ENCODE assay signal across 11 cellular contexts in the genomic region with DNA sequence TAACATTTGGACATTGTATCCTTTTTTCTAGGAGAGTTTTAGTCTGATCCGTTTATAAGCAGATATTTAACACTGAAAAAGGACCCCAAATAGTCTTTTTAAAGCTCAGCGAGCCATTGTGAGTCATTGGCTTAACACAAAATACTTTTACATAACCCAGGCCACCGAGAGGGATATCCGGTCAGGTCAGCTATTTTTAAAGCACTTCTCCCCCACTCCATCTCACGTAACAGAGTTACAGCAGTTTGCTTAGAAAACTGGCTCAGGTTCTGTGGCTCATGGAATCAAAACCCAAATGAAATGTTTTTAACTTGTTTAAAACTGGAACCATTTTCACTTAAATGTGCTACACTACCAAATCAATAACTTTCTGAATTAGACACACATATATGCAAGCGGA. TPM values are rescaled to one million over a fixed set of nuclear protein-coding genes. Genes with fewer than 3 reads are reported as not detected.
DNase-seq lines count a peak whose midpoint lies in the region; ATAC-seq and TF ChIP-seq lines count a peak whose summit lies in the region.
"Had no signal": no experiment of that assay in that cellular context is flagged by ENCODE, and none has a peak within 500 bp of the region (broad histone marks: within the 10 kb centered on the region; RNA-seq: fewer than 3 reads in every experiment).

No MANE protein-coding gene starts in this region.

- no peak overlapping the region for H3K27ac ChIP-seq in gastroesophageal sphincter

- no peaks in the 10 kb centered on the region for H3K4me1 ChIP-seq in gastroesophageal sphincter

- H3K27me3 Mint-ChIP-seq in activated naive CD8-positive, alpha-beta T cell treated with anti-CD3 and anti-CD28 coated beads for 36 hours: peaks cover 23% of the 10 kb centered on the region
- H3K27me3 Mint-ChIP-seq: IgD-negative memory B cell had no signal

- WGBS in gastroesophageal sphincter (ENCODE audit: low coverage in 1 of 2), 2 donors: 22 to 39% methylated on average over 6 of the region's 6 CpGs

- H3K4me3 ChIP-seq in astrocyte of the spinal cord (ENCODE audit: low read depth, low read length) (no peak overlapping the region), gastroesophageal sphincter (no peak overlapping the region)

- no peak overlapping the region for H3K4me3 Mint-ChIP-seq in activated naive CD8-positive, alpha-beta T cell treated with anti-CD3 and anti-CD28 coated beads for 36 hours
- H3K4me3 Mint-ChIP-seq: activated naive CD8-positive, alpha-beta T cell had no signal

- in situ Hi-C loops in astrocyte of the spinal cord (cut with HindIII; ENCODE audit: low sequenced_read_pairs): no loop called here

- no peaks in the 10 kb centered on the region for H3K27me3 ChIP-seq in gastroesophageal sphincter

- no peak for TF ChIP-seq CTCF in astrocyte of the spinal cord (IDR thresholded peaks at IDR 0.05; ENCODE audit: low read depth, low read length)
- no peak for TF ChIP-seq CTCF in gastroesophageal sphincter (IDR thresholded peaks at IDR 0.05)

- TF ChIP-seq POLR2A in gastroesophageal sphincter (IDR thresholded peaks at IDR 0.05): no peak

- H3K36me3 Mint-ChIP-seq in activated naive CD8-positive, alpha-beta T cell treated with anti-CD3 and anti-CD28 coated beads for 36 hours: no peaks in the 10 kb centered on the region
- H3K36me3 Mint-ChIP-seq: activated naive CD8-positive, alpha-beta T cell; IgD-negative memory B cell had no signal

- TF ChIP-seq EP300 in gastroesophageal sphincter (IDR thresholded peaks at IDR 0.05): no peak

- H3K9me3 ChIP-seq in gastroesophageal sphincter: no peaks in the 10 kb centered on the region

- no peaks in the 10 kb centered on the region for H3K4me1 Mint-ChIP-seq in activated naive CD8-positive, alpha-beta T cell treated with anti-CD3 and anti-CD28 coated beads for 36 hours

- H3K36me3 ChIP-seq in gastroesophageal sphincter: no peaks in the 10 kb centered on the region

- H3K9me3 Mint-ChIP-seq in activated naive CD8-positive, alpha-beta T cell treated with anti-CD3 and anti-CD28 coated beads for 36 hours: no peaks in the 10 kb centered on the region
- H3K9me3 Mint-ChIP-seq: IgD-negative memory B cell had no signal

- H3K27ac Mint-ChIP-seq in activated naive CD8-positive, alpha-beta T cell treated with anti-CD3 and anti-CD28 coated beads for 36 hours: no peak overlapping the region
- H3K27ac Mint-ChIP-seq: activated naive CD8-positive, alpha-beta T cell had no signal

- DNase-seq in astrocyte of the spinal cord (ENCODE audit: low read depth, low spot score) (peak; percentile 47), non-pigmented ciliary epithelial cell (ENCODE audit: low read depth) (peak; percentile 44), HPDE6-E6E7 (ENCODE audit: extremely low spot score) (no peak), NCI-H446 (lab: John Stamatoyannopoulos, UW) (no peak)
- DNase-seq in activated naive CD8-positive, alpha-beta T cell treated with anti-CD3 and anti-CD28 coated beads for 36 hours: no peak
- DNase-seq: stimulated activated CD4-positive, alpha-beta T cell treated with anti-CD3 and anti-CD28 coated beads, Interleukin-2, amount 100 ng/mL, for 48 hours had no signal

- peak; percentile 67 for ATAC-seq in GM18907 (IDR thresholded peaks at IDR 0.05; ENCODE audit: unreplicated experiment)
- ATAC-seq in HG03175 (IDR thresholded peaks at IDR 0.05; ENCODE audit: unreplicated experiment): peak; percentile 39
- no peak for ATAC-seq in gastroesophageal sphincter

RNA-seq across cellular contexts. Expression of gene COL4A3, which starts 23.9 kb away (rescaled TPM):
- total RNA-seq in gastroesophageal sphincter: 1 to 10 TPM; 2.7 to 8.9 (median 6.1) TPM
- total RNA-seq in activated naive CD8-positive, alpha-beta T cell treated with anti-CD3 and anti-CD28 coated beads for 36 hours: not detected

RNA-seq across cellular contexts. Expression of gene COL4A4, which starts 24.3 kb away (rescaled TPM):
- 1 to 10 TPM; 5.0 to 5.5 (median 5.2) TPM for total RNA-seq in gastroesophageal sphincter
- total RNA-seq in activated naive CD8-positive, alpha-beta T cell treated with anti-CD3 and anti-CD28 coated beads for 36 hours: not detected

Comparison
In these comparisons a context has a peak if more than half of its experiments do, and no peak if none do; other contexts are left out.
1. DNase-seq: peak in astrocyte of the spinal cord (single experiment) and non-pigmented ciliary epithelial cell (single experiment); none in HPDE6-E6E7 (single experiment), NCI-H446 (0 of 2) and activated naive CD8-positive, alpha-beta T cell treated with anti-CD3 and anti-CD28 coated beads for 36 hours (single experiment).
2. RNA of gene COL4A4, which starts 24.3 kb away (total RNA-seq): 5.0 to 5.5 TPM in gastroesophageal sphincter; not detected in activated naive CD8-positive, alpha-beta T cell treated with anti-CD3 and anti-CD28 coated beads for 36 hours; every median in the first group is over 4 times any median in the second.